Comparison of ENCODE assay signal across 8 cellular contexts in the genomic region with DNA sequence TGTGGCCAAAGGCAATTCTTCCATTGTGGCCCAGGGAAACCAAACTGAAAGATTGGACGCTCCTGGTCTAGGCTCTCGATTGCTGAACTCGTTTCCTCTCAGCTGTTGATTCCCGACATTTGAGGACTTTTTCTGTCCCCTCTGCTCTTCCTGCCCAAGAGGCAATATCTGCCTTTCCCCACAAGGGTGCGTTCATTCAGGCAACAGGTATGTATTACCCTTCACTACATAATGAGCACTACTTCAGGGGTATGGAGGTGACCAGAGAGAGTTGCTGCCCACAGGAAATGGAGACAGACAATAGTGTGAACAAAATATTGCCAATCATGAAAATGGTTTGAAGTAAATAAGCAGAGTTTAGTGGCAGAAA. TPM values are rescaled to one million over a fixed set of nuclear protein-coding genes. Genes with fewer than 3 reads are reported as not detected.
A peak's percentile ranks its signal among the peaks of the same experiment; 100 is the strongest.
DNase-seq lines count a peak whose midpoint lies in the region; ATAC-seq and TF ChIP-seq lines count a peak whose summit lies in the region.

No MANE protein-coding gene starts in this region.

- no peaks in the 10 kb centered on the region for H3K4me1 ChIP-seq in HUES64 (ENCODE audit: insufficient read depth, low read length)

- peaks cover 6% of the 10 kb centered on the region for H3K4me1 Mint-ChIP-seq in activated naive CD8-positive, alpha-beta T cell (ENCODE audit: low read depth)

- peak overlapping the region; percentile 77 for H3K27ac Mint-ChIP-seq in activated naive CD8-positive, alpha-beta T cell

- H3K4me3 Mint-ChIP-seq in activated naive CD8-positive, alpha-beta T cell: peak overlapping the region; percentile 88

- no peaks in the 10 kb centered on the region for H3K27me3 ChIP-seq in HUES64 (ENCODE audit: insufficient read depth, low read length)
- H3K27me3 ChIP-seq in dorsolateral prefrontal cortex: no peaks in the 10 kb centered on the region

- no peak for TF ChIP-seq POLR2A in GM18505 (IDR thresholded peaks at IDR 0.05; ENCODE audit: borderline replicate concordance, extremely low read depth, insufficient read depth, insufficient read length)

- peak; percentile 24 for DNase-seq in AG20443 (ENCODE audit: low spot score)
- DNase-seq in medulla oblongata (ENCODE audit: extremely low spot score): peak; percentile 11
- DNase-seq in dorsolateral prefrontal cortex: no peak
- no peak for DNase-seq in activated gamma-delta T cell (lab: John Stamatoyannopoulos, UW)

- H3K4me3 ChIP-seq in HUES64 (ENCODE audit: low read length) (peak overlapping the region; percentile 34), dorsolateral prefrontal cortex (peak overlapping the region in 4 of 59 donors; percentile 2 to 19 (median 10))

- ATAC-seq in GM18505 (IDR thresholded peaks at IDR 0.05; ENCODE audit: unreplicated experiment) (peak; percentile 77), HG03039 (IDR thresholded peaks at IDR 0.05; ENCODE audit: unreplicated experiment) (no peak)

- no peaks in the 10 kb centered on the region for H3K36me3 Mint-ChIP-seq in activated naive CD8-positive, alpha-beta T cell

- peak in 2 of 56 donors; percentile 6 to 7 for TF ChIP-seq CTCF in dorsolateral prefrontal cortex (IDR thresholded peaks at IDR 0.05 in 54 of 56, conservative IDR thresholded peaks at IDR 0.05 in 2 of 56; ENCODE audit: low read depth in 1 of 56, partially characterized antibody in 56 of 56)

- no peaks in the 10 kb centered on the region for H3K36me3 ChIP-seq in HUES64 (ENCODE audit: insufficient read depth, low read length)

- H3K27ac ChIP-seq in HUES64 (ENCODE audit: low read depth, low read length) (no peak overlapping the region), dorsolateral prefrontal cortex (no peak overlapping the region)

- intact Hi-C loops in dorsolateral prefrontal cortex (cut with DNase I): no loop called here

- H3K9ac ChIP-seq in HUES64 (ENCODE audit: low read depth, low read length): no peak overlapping the region

- H3K27me3 Mint-ChIP-seq in activated naive CD8-positive, alpha-beta T cell: peaks cover 3% of the 10 kb centered on the region

- H3K9me3 Mint-ChIP-seq in activated naive CD8-positive, alpha-beta T cell (ENCODE audit: low read depth): no peaks in the 10 kb centered on the region

- WGBS in HUES64: 92% methylated on average over 5 of the region's 5 CpGs

- no peaks in the 10 kb centered on the region for H3K9me3 ChIP-seq in HUES64 (ENCODE audit: insufficient read depth, low read depth, low read length)

RNA-seq across cellular contexts. Expression of a gene that starts 8.2 kb away (rescaled TPM):
- polyA plus RNA-seq in HUES64 (2013, experiment 1 of 2): not detected
- polyA plus RNA-seq in HUES64 (2013, experiment 2 of 2): not detected
- not detected for total RNA-seq in dorsolateral prefrontal cortex

RNA-seq across cellular contexts. Expression of a gene that starts 24.6 kb away (rescaled TPM):
- 23.4 TPM for polyA plus RNA-seq in HUES64 (2013, experiment 1 of 2)
- polyA plus RNA-seq in HUES64 (2013, experiment 2 of 2): 25.0 TPM
- 100 to 1,000 TPM in 68 of 120 experiments, 10 to 100 TPM in 52; 59.2 to 140 (median 103) TPM for total RNA-seq in dorsolateral prefrontal cortex

Comparison
In these comparisons a context has a peak if more than half of its experiments do, and no peak if none do; other contexts are left out.
1. DNase-seq: peak in AG20443 (single experiment) and medulla oblongata (single experiment); none in dorsolateral prefrontal cortex (0 of 10) and activated gamma-delta T cell (single experiment).